ENCODE assay signal across 17 cellular contexts in the genomic region with DNA sequence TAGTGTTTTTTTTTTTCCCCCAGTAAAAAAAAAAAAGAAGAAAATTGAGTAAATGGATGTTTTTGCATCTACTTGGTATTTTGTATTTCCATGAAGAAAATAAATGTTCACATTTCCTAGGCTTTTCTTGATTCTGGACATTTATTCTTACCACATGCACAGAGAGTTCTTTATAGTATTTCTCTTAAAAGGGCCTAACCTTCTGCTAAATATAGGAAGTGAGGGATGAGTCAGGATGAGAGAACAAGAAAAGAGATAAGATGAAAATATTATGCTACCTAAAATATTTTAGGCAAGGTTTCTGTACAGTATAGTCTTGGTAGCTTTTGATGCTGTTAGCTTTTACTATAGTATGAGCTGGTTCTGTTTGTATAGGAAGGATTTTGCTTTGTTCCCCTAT.
DNase-seq lines count a peak whose midpoint lies in the region; ATAC-seq and TF ChIP-seq lines count a peak whose summit lies in the region.
"Had no signal": no experiment of that assay in that cellular context is flagged by ENCODE, and none has a peak within 500 bp of the region (broad histone marks: within the 10 kb centered on the region; RNA-seq: fewer than 3 reads in every experiment).

No MANE protein-coding gene starts in this region.

- H3K27ac ChIP-seq in GM23248 (no peak overlapping the region), neuronal stem cell (replicated peaks; ENCODE audit: low read length) (no peak overlapping the region), vagina (no peak overlapping the region)
- H3K27ac ChIP-seq: KMS-11, SJSA1 had no signal

- H3K27me3 Mint-ChIP-seq in chondrocyte (ENCODE audit: low read depth), result no peaks in the 10 kb centered on the region

- H3K4me1 ChIP-seq in GM23248 (ENCODE audit: insufficient read depth) (peaks cover 5% of the 10 kb centered on the region; the same call in 1 of the 2 replicates), neuronal stem cell (ENCODE audit: control insufficient read depth in 2 of 2, insufficient read depth in 1 of 2, low read depth in 1 of 2, low read length in 2 of 2) (peaks cover 5 to 9% of the 10 kb centered on the region in 2 donors), vagina (peaks cover 16% of the 10 kb centered on the region)

- no peaks in the 10 kb centered on the region for H3K79me1 ChIP-seq in neuronal stem cell (ENCODE audit: low read depth, low read length)

- H2BK5ac ChIP-seq in neuronal stem cell (ENCODE audit: low read length), result no peak overlapping the region

- no peak for ATAC-seq in GM18502 (IDR thresholded peaks at IDR 0.05; ENCODE audit: poor library complexity, unreplicated experiment)
- ATAC-seq: GM12878 had no signal

- no peak overlapping the region for H3K23ac ChIP-seq in neuronal stem cell (ENCODE audit: low read depth, low read length, poor library complexity)

- no peak overlapping the region for H4K91ac ChIP-seq in neuronal stem cell (ENCODE audit: low read depth, low read length, poor library complexity)

- no peaks in the 10 kb centered on the region for H3K79me2 ChIP-seq in GM23248 (ENCODE audit: insufficient read depth)

- intact Hi-C loops in vagina (cut with DNase I), result no loop called here

- no peak overlapping the region for H3K4me3 Mint-ChIP-seq in chondrocyte (ENCODE audit: unreplicated experiment)

- peaks cover 38% of the 10 kb centered on the region for H3K4me1 Mint-ChIP-seq in chondrocyte (ENCODE audit: low read depth)

- H3K4me3 ChIP-seq in GM23248 (no peak overlapping the region), neuronal stem cell (ENCODE audit: low read length in 2 of 2) (no peak overlapping the region), vagina (no peak overlapping the region)
- H3K4me3 ChIP-seq: GM12878, SJSA1 had no signal

- no peaks in the 10 kb centered on the region for H3K36me3 ChIP-seq in GM23248 (ENCODE audit: low read depth)
- no peaks in the 10 kb centered on the region for H3K36me3 ChIP-seq in neuronal stem cell (replicated peaks in 1 of 2; ENCODE audit: control insufficient read depth in 2 of 2, insufficient read depth in 2 of 2, low read length in 2 of 2)
- H3K36me3 ChIP-seq in vagina, result no peaks in the 10 kb centered on the region
- H3K36me3 ChIP-seq: SJSA1 had no signal

- H2AFZ ChIP-seq in GM23248, result no peak overlapping the region
- peak overlapping the region; percentile 6 for H2AFZ ChIP-seq in neuronal stem cell (ENCODE audit: low read length)

- H3K14ac ChIP-seq in neuronal stem cell (ENCODE audit: low read length), result no peak overlapping the region

- no peak overlapping the region for H2BK120ac ChIP-seq in neuronal stem cell (ENCODE audit: low read depth, low read length)

- H3K4me2 ChIP-seq in GM23248 (ENCODE audit: unreplicated experiment) (no peak overlapping the region), neuronal stem cell (ENCODE audit: insufficient read depth, low read length, poor library complexity, severe bottlenecking) (no peak overlapping the region)
- H3K4me2 ChIP-seq: KMS-11 had no signal

- H3K36me3 Mint-ChIP-seq in chondrocyte (ENCODE audit: low read depth), result peaks cover 4% of the 10 kb centered on the region

- no peak overlapping the region for H2BK15ac ChIP-seq in neuronal stem cell (ENCODE audit: low read length)

- no peaks in the 10 kb centered on the region for H3K9me2 ChIP-seq in GM23248 (ENCODE audit: insufficient read depth)

- no peak overlapping the region for H3K9ac ChIP-seq in GM23248
- H3K9ac ChIP-seq in neuronal stem cell (ENCODE audit: low read depth, low read length, poor library complexity), result no peak overlapping the region
- H3K9ac ChIP-seq: KMS-11 had no signal

- peak overlapping the region; percentile 68 for H3K27ac Mint-ChIP-seq in chondrocyte (ENCODE audit: unreplicated experiment)

- peak; percentile 17 for DNase-seq in GM23248
- peak; percentile 4 for DNase-seq in RPMI7951 (ENCODE audit: low read depth)
- DNase-seq in chondrocyte (ENCODE audit: low spot score), result no peak
- DNase-seq in neuronal stem cell (ENCODE audit: low spot score), result no peak
- no peak for DNase-seq in DMS153 treated with DMSO at 0.1 percent for 48 hours (lab: John Stamatoyannopoulos, UW; ENCODE audit: unreplicated experiment)
- no peak for DNase-seq in erythroblast (lab: John Stamatoyannopoulos, UW)
- DNase-seq in vagina (ENCODE audit: extremely low spot score in 2 of 2), result no peak
- DNase-seq: DMS153, NCI-H1417 treated with DMSO at 0.1 percent for 48 hours, NCI-H2029, NCI-H2171 treated with DMSO at 0.1 percent for 48 hours, NCI-H510A treated with DMSO at 0.1 percent for 48 hours, RPMI8226 had no signal

- no peaks in the 10 kb centered on the region for H4K20me1 ChIP-seq in GM23248 (ENCODE audit: insufficient read depth)

- H2BK12ac ChIP-seq in neuronal stem cell (ENCODE audit: low read length), result no peak overlapping the region

- no peak overlapping the region for H4K8ac ChIP-seq in neuronal stem cell (ENCODE audit: low read depth, low read length)

- H3K9me3 ChIP-seq in GM23248 (ENCODE audit: low read depth), result no peaks in the 10 kb centered on the region
- H3K9me3 ChIP-seq in neuronal stem cell (replicated peaks in 1 of 2; ENCODE audit: control insufficient read depth in 2 of 2, insufficient read depth in 1 of 2, low read depth in 1 of 2, low read length in 2 of 2), result peaks cover 0 to 4% of the 10 kb centered on the region in 2 donors
- H3K9me3 ChIP-seq in vagina, result no peaks in the 10 kb centered on the region
- H3K9me3 ChIP-seq: SJSA1 had no signal

- H3K18ac ChIP-seq in neuronal stem cell (ENCODE audit: low read length), result no peak overlapping the region

- no peak overlapping the region for H3K4ac ChIP-seq in neuronal stem cell (ENCODE audit: low read length)

- no peak overlapping the region for H2AK5ac ChIP-seq in neuronal stem cell (ENCODE audit: low read depth, low read length)

- in situ Hi-C loops in GM23248 (cut with MboI), result no loop called here

- H3K9me3 Mint-ChIP-seq in chondrocyte (ENCODE audit: low read depth), result peaks cover 3% of the 10 kb centered on the region

- TF ChIP-seq POLR2A in erythroblast (IDR thresholded peaks at IDR 0.05; ENCODE audit: low read length) (no peak), vagina (IDR thresholded peaks at IDR 0.05) (no peak)

- H3K27me3 ChIP-seq in GM23248 (replicated peaks; ENCODE audit: insufficient read depth) (no peaks in the 10 kb centered on the region), neuronal stem cell (ENCODE audit: control insufficient read depth in 3 of 3, insufficient read depth in 3 of 3, low read depth in 1 of 3, low read length in 3 of 3) (no peaks in the 10 kb centered on the region), vagina (no peaks in the 10 kb centered on the region)
- H3K27me3 ChIP-seq: SJSA1 had no signal

- no peaks in the 10 kb centered on the region for H3F3A ChIP-seq in GM23248 (ENCODE audit: insufficient read depth)

- TF ChIP-seq CTCF in chondrocyte (IDR thresholded peaks at IDR 0.05) (no peak), vagina (IDR thresholded peaks at IDR 0.05) (no peak)

Comparison
In these comparisons a context has a peak if more than half of its experiments do, and no peak if none do; other contexts are left out.
1. DNase-seq: peak in GM23248 (single experiment) and RPMI7951 (single experiment); none in chondrocyte (single experiment), neuronal stem cell (single experiment), DMS153 treated with DMSO at 0.1 percent for 48 hours (single experiment), erythroblast (0 of 2) and vagina (0 of 2).